In genomic region chr22:19419086-19419463, GRCh38 we compare ENCODE assay signal across 1 cellular context.
A peak's percentile ranks its signal among the peaks of the same experiment; 100 is the strongest.
TF ChIP-seq lines count a peak whose summit lies in the region.

No MANE protein-coding gene starts in this region.

TF ChIP-seq in HepG2, 621 proteins besides CTCF, POLR2A, EP300 and RAD21:
- TF ChIP-seq ZNF362 (CRISPR knock-in tag; IDR thresholded peaks at IDR 0.05; ENCODE audit: borderline replicate concordance) (no peak), CEBPB (IDR thresholded peaks at IDR 0.05; ENCODE audit: borderline replicate concordance, low read depth, low read length) (0 out of 2 replicates have a peak, but pooled peaks have one; percentile 4)
